Comparison of ENCODE assay signal across 32 cellular contexts in genomic region chr1:152247316-152247715, GRCh38. TPM values are rescaled to one million over a fixed set of nuclear protein-coding genes. Genes with fewer than 3 reads are reported as not detected.
"Had no signal": no experiment of that assay in that cellular context is flagged by ENCODE, and none has a peak within 500 bp of the region (broad histone marks: within the 10 kb centered on the region; RNA-seq: fewer than 3 reads in every experiment).

No MANE protein-coding gene starts in this region.

- H3K27me3 Mint-ChIP-seq: type B pancreatic cell had no signal

- H3K4me3 ChIP-seq: stomach, suprapubic skin, testis, thoracic aorta, thyroid gland, tibial artery, tibial nerve, transverse colon, upper lobe of left lung, upper lobe of right lung, uterus, vagina had no signal

- H3K27ac ChIP-seq: stomach, suprapubic skin, testis, thoracic aorta, thyroid gland, tibial artery, tibial nerve, transverse colon, upper lobe of left lung, upper lobe of right lung, uterus, vagina had no signal

- H3K36me3 ChIP-seq: suprapubic skin, thoracic aorta, thyroid gland, tibial artery, transverse colon, upper lobe of left lung, upper lobe of right lung, uterus, vagina had no signal

- H3K9me3 ChIP-seq: stomach, suprapubic skin, testis, thoracic aorta, thyroid gland, tibial artery, tibial nerve, transverse colon, upper lobe of left lung, upper lobe of right lung, uterus, vagina had no signal

- H3K36me3 Mint-ChIP-seq: stimulated activated effector memory CD8-positive, alpha-beta T cell treated with anti-CD3 and anti-CD28 coated beads, Interleukin-12 subunit alpha, Interleukin-12 subunit beta, amount 100 ng/mL, for 72 hours; stimulated activated memory B cell treated with anti-CD40 and anti-IgM and Interleukin-4, amounts not matched to agents 10 μg/mL and 1 μg/mL and 100 μg/mL, for 72 hours; stimulated activated naive B cell treated with anti-CD40 and anti-IgM and Interleukin-4, amounts not matched to agents 10 μg/mL and 1 μg/mL and 100 μg/mL, for 72 hours; type B pancreatic cell had no signal

- H3K4me1 Mint-ChIP-seq: stimulated activated effector memory CD8-positive, alpha-beta T cell treated with anti-CD3 and anti-CD28 coated beads, Interleukin-12 subunit alpha, Interleukin-12 subunit beta, amount 100 ng/mL, for 72 hours; stimulated activated memory B cell treated with anti-CD40 and anti-IgM and Interleukin-4, amounts not matched to agents 10 μg/mL and 1 μg/mL and 100 μg/mL, for 72 hours; stimulated activated naive B cell treated with anti-CD40 and anti-IgM and Interleukin-4, amounts not matched to agents 10 μg/mL and 1 μg/mL and 100 μg/mL, for 72 hours; stimulated activated naive CD8-positive, alpha-beta T cell treated with anti-CD3 and anti-CD28 coated beads, Interleukin-15, amount 100 ng/mL, for 72 hours had no signal

- DNase-seq: stimulated activated CD4-positive, alpha-beta T cell treated with anti-CD3 and anti-CD28 coated beads, Interleukin-2, amount 100 ng/mL, for 48 hours; stimulated activated CD4-positive, alpha-beta T cell treated with anti-CD3 and anti-CD28 coated beads, Interleukin-4, amount 100 ng/mL, for 1 hour; stimulated activated CD4-positive, alpha-beta T cell treated with anti-CD3 and anti-CD28 coated beads, Interleukin-4, amount 100 ng/mL, for 24 hours; stimulated activated CD4-positive, alpha-beta T cell treated with anti-CD3 and anti-CD28 coated beads, Interleukin-4, amount 100 ng/mL, for 4 hours; stimulated activated CD8-positive, alpha-beta memory T cell treated with anti-CD3 and anti-CD28 coated beads, Interleukin-4, amount 100 ng/mL, for 48 hours; stimulated activated naive B cell treated with anti-CD40 and anti-IgM and Interleukin-4, amounts not matched to agents 10 μg/mL and 1 μg/mL and 100 μg/mL, for 72 hours; stimulated activated naive CD4-positive, alpha-beta T cell; stimulated activated naive CD4-positive, alpha-beta T cell treated with Interleukin-2 at 50 U/mL for 16 hours; stimulated activated naive CD8-positive, alpha-beta T cell treated with anti-CD3 and anti-CD28 coated beads, Interleukin-15, amount 100 ng/mL, for 72 hours; stimulated activated naive CD8-positive, alpha-beta T cell treated with anti-CD3 and anti-CD28 coated beads, Interleukin-15, Interleukin-2, amounts not matched to agents 100 U/mL and 50 U/mL, for 24 hours; stomach; substantia nigra; testis; thyroid gland; tibial artery; transverse colon; upper lobe of left lung; upper lobe of right lung; uterus had no signal

- H3K4me1 ChIP-seq: stomach, testis, thyroid gland, tibial artery, tibial nerve, transverse colon, upper lobe of left lung, upper lobe of right lung, uterus, vagina had no signal

- H3K27me3 ChIP-seq: stomach, suprapubic skin, testis, thyroid gland, tibial artery, tibial nerve, transverse colon, upper lobe of left lung, uterus, vagina had no signal

- H3K9me3 Mint-ChIP-seq: stimulated activated effector memory CD8-positive, alpha-beta T cell treated with anti-CD3 and anti-CD28 coated beads, Interleukin-12 subunit alpha, Interleukin-12 subunit beta, amount 100 ng/mL, for 72 hours; stimulated activated memory B cell treated with anti-CD40 and anti-IgM and Interleukin-4, amounts not matched to agents 10 μg/mL and 1 μg/mL and 100 μg/mL, for 72 hours; stimulated activated naive B cell treated with anti-CD40 and anti-IgM and Interleukin-4, amounts not matched to agents 10 μg/mL and 1 μg/mL and 100 μg/mL, for 72 hours; stimulated activated naive CD8-positive, alpha-beta T cell treated with anti-CD3 and anti-CD28 coated beads, Interleukin-15, amount 100 ng/mL, for 72 hours; stimulated activated naive CD8-positive, alpha-beta T cell treated with anti-CD3 and anti-CD28 coated beads, Interleukin-15, Interleukin-2, amounts not matched to agents 100 ng/mL and 50 ng/mL, for 24 hours had no signal

- H3K4me3 Mint-ChIP-seq: stimulated activated effector memory CD8-positive, alpha-beta T cell treated with anti-CD3 and anti-CD28 coated beads, Interleukin-12 subunit alpha, Interleukin-12 subunit beta, amount 100 ng/mL, for 72 hours; stimulated activated memory B cell treated with anti-CD40 and anti-IgM and Interleukin-4, amounts not matched to agents 10 μg/mL and 1 μg/mL and 100 μg/mL, for 72 hours; stimulated activated naive B cell treated with anti-CD40 and anti-IgM and Interleukin-4, amounts not matched to agents 10 μg/mL and 1 μg/mL and 100 μg/mL, for 72 hours; stimulated activated naive CD8-positive, alpha-beta T cell treated with anti-CD3 and anti-CD28 coated beads, Interleukin-15, amount 100 ng/mL, for 72 hours; stimulated activated naive CD8-positive, alpha-beta T cell treated with anti-CD3 and anti-CD28 coated beads, Interleukin-15, Interleukin-2, amounts not matched to agents 100 ng/mL and 50 ng/mL, for 24 hours; type B pancreatic cell had no signal

- H3K27ac Mint-ChIP-seq: stimulated activated effector memory CD8-positive, alpha-beta T cell treated with anti-CD3 and anti-CD28 coated beads, Interleukin-12 subunit alpha, Interleukin-12 subunit beta, amount 100 ng/mL, for 72 hours; stimulated activated memory B cell treated with anti-CD40 and anti-IgM and Interleukin-4, amounts not matched to agents 10 μg/mL and 1 μg/mL and 100 μg/mL, for 72 hours; stimulated activated naive B cell treated with anti-CD40 and anti-IgM and Interleukin-4, amounts not matched to agents 10 μg/mL and 1 μg/mL and 100 μg/mL, for 72 hours; stimulated activated naive CD8-positive, alpha-beta T cell treated with anti-CD3 and anti-CD28 coated beads, Interleukin-15, amount 100 ng/mL, for 72 hours; stimulated activated naive CD8-positive, alpha-beta T cell treated with anti-CD3 and anti-CD28 coated beads, Interleukin-15, Interleukin-2, amounts not matched to agents 100 ng/mL and 50 ng/mL, for 24 hours; type B pancreatic cell had no signal

- FAIRE-seq: urothelium cell line had no signal

RNA-seq across cellular contexts. Expression of gene HRNR, which starts 23.3 kb away (rescaled TPM):
- total RNA-seq: subcutaneous adipose tissue, suprapubic skin, temporal lobe, thoracic aorta, thyroid gland, tibial nerve, transverse colon, upper lobe of left lung, upper lobe of right lung, ureter, urinary bladder, vagina had no signal
- polyA plus RNA-seq: stomach, urinary bladder had no signal
